ENCODE assay signal across 17 cellular contexts in the genomic region with DNA sequence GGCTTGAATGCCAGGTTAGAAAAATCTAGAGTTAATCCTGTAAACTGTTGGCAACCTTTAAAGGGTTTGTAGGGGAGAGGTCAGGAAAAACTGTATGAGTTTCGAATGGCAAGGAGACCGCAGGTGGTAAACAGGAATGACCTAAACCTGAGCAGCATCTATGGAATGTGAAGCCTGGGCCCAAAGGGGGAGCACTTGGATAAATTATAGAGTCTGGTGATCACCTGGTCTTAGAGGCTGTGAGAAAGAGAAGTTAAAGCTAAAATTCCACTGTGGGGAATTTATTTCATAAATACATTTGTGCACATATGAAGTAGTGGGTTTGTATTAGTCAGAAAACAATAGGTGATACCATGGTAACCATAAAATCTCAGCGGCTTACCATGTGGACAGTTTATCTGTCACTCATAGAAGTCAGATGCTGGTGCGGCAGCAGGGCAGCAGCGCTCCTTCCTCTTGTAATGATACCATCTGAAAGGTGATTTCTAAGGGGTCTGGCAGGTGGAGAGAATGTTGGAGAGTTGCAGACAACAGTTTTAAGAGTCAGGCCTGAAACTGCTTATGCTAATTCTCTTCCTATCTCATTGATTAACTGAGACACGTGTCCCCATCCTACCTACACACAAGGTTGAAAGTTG.
DNase-seq lines count a peak whose midpoint lies in the region; TF ChIP-seq lines count a peak whose summit lies in the region.
"Had no signal": no experiment of that assay in that cellular context is flagged by ENCODE, and none has a peak within 500 bp of the region (broad histone marks: within the 10 kb centered on the region; RNA-seq: fewer than 3 reads in every experiment).

No MANE protein-coding gene starts in this region.

- intact Hi-C loops in A673 (cut with micrococcal nuclease; ENCODE audit: unreplicated experiment) (loop anchor here (5.0 kb wide), 1 partner anchor 322 kb away; no protein-coding TSS in a partner anchor), cardiac septum (cut with DNase I) (loop anchor here (10.0 kb wide), 1 partner anchor 134 kb away; no protein-coding TSS in a partner anchor)

- POLR2A ChIA-PET in A673 (lab: Charles Lee; ENCODE audit: low non-redundant PET) (no interaction called here), RWPE1 (lab: Yijun Ruan, JAX; ENCODE audit: low non-redundant PET) (no interaction called here)

- TF ChIP-seq CTCF in A673 (conservative IDR thresholded peaks at IDR 0.05; ENCODE audit: low read depth, low read length) (0 out of 2 replicates have a peak, but pooled peaks have one; percentile 26), RWPE1 (conservative IDR thresholded peaks at IDR 0.05; ENCODE audit: low read depth) (no peak), epithelial cell of proximal tubule (conservative IDR thresholded peaks at IDR 0.05; ENCODE audit: low read depth, low read length) (peak; percentile 39)

- no peak overlapping the region for H3K4me3 ChIP-seq in A673 (ENCODE audit: low read depth, low read length, poor library complexity, severe bottlenecking)
- H3K4me3 ChIP-seq in epithelial cell of proximal tubule (ENCODE audit: low read depth, low read length) = no peak overlapping the region
- H3K4me3 ChIP-seq: BLaER1, esophagus muscularis mucosa, GM23248, psoas muscle, SJCRH30 had no signal

- no peaks in the 10 kb centered on the region for H3K4me1 ChIP-seq in A673 (ENCODE audit: insufficient read depth, low read length, poor library complexity, severe bottlenecking)
- H3K4me1 ChIP-seq: BLaER1, esophagus muscularis mucosa, psoas muscle, SJCRH30 had no signal

- no peaks in the 10 kb centered on the region for H3K27me3 ChIP-seq in A673 (replicated peaks; ENCODE audit: insufficient read depth, low read depth, low read length, poor library complexity)
- H3K27me3 ChIP-seq: BLaER1, esophagus muscularis mucosa, SJCRH30 had no signal

- H3K36me3 ChIP-seq in A673 (ENCODE audit: insufficient read depth, low read length, poor library complexity, severe bottlenecking) = no peaks in the 10 kb centered on the region
- H3K36me3 ChIP-seq: BLaER1, esophagus muscularis mucosa, SJCRH30 had no signal

- no peaks in the 10 kb centered on the region for H3K9me3 ChIP-seq in A673 (ENCODE audit: low read depth, low read length, poor library complexity, severe bottlenecking)
- H3K9me3 ChIP-seq: BLaER1, esophagus muscularis mucosa, psoas muscle, SJCRH30 had no signal

- CTCF ChIA-PET in A673 (lab: Charles Lee) = interaction anchor here (0.6 kb wide), 1 partner anchor 173 kb away, joined by 3 read pairs; no protein-coding TSS in a partner anchor
- CTCF ChIA-PET in RWPE1 (lab: Yijun Ruan, JAX) = interaction anchor here (0.9 to 1.2 kb wide), 2 partner anchors 134 to 390 kb away, joined by 3 read pairs; no protein-coding TSS in a partner anchor

- H3K27ac ChIP-seq in A673 (ENCODE audit: low read depth, low read length, poor library complexity, severe bottlenecking) = no peak overlapping the region
- H3K27ac ChIP-seq in RWPE1 = no peak overlapping the region
- H3K27ac ChIP-seq: BLaER1, esophagus muscularis mucosa, GM23248, psoas muscle, SJCRH30 had no signal

- DNase-seq in A673 (ENCODE audit: low spot score) (peak; percentile 15), H4 (ENCODE audit: low spot score) (peak; percentile 41), RWPE1 (ENCODE audit: low spot score) (peak; percentile 9), epithelial cell of proximal tubule (ENCODE audit: low read depth) (peak; percentile 39), GM03348 (ENCODE audit: low spot score) (no peak), NCI-H345 (lab: John Stamatoyannopoulos, UW) (no peak), cardiac septum (ENCODE audit: low spot score) (no peak), Ammon's horn (ENCODE audit: low spot score) (no peak)
- DNase-seq: activated T-cell treated with anti-CD3 and anti-CD28 coated beads, Interleukin-2, amount 50 U/mL, for 24 hours; GM23248; IMR-90; NCI-H226; psoas muscle; stimulated activated CD4-positive, alpha-beta T cell treated with anti-CD3 and anti-CD28 coated beads, Interleukin-4, amount 100 ng/mL, for 24 hours had no signal

- BruUV-seq in A673 (replicated peaks; lab: Mats Ljungman, UMichigan) = no TSS peak

Comparison
In these comparisons a context has a peak if more than half of its experiments do, and no peak if none do; other contexts are left out.
1. DNase-seq: peak in A673 (single experiment), H4 (single experiment), RWPE1 (single experiment) and epithelial cell of proximal tubule (single experiment); none in GM03348 (single experiment), NCI-H345 (single experiment), cardiac septum (single experiment) and Ammon's horn (single experiment).